19 cellular contexts compared by ENCODE assay signal in the genomic region with DNA sequence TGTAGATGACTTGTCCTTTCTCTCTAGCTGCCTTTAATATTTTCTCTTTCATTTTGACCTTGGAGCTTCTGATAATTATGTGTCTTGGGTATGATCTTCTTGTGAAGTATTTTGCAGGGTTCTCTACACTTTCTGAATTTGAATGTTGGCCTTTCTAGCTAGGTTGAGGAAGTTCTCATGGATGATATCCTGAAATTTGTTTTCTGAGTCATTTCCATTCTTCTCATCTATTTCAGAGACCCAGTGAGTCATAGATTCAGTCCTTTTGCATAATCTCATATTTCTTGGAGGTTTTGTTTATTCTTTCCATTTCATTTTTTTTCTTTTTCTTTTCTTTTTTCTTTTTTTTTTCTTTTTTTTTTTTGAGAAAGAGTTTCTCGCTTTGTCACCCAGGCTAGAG.
DNase-seq lines count a peak whose midpoint lies in the region; ATAC-seq, FAIRE-seq and TF ChIP-seq lines count a peak whose summit lies in the region.
"Had no signal": no experiment of that assay in that cellular context is flagged by ENCODE, and none has a peak within 500 bp of the region (broad histone marks: within the 10 kb centered on the region; RNA-seq: fewer than 3 reads in every experiment).

No MANE protein-coding gene starts in this region.

- H3K9me3 ChIP-seq in endothelial cell of umbilical vein (replicated peaks; ENCODE audit: control insufficient read depth, insufficient read depth, low read length) (no peaks in the 10 kb centered on the region), vagina (no peaks in the 10 kb centered on the region)
- H3K9me3 ChIP-seq: BE2C, SK-N-SH had no signal

- no peaks in the 10 kb centered on the region for H4K20me1 ChIP-seq in endothelial cell of umbilical vein (replicated peaks; ENCODE audit: control insufficient read depth, extremely low read depth, insufficient read depth, low read length)

- H3K36me3 ChIP-seq in endothelial cell of umbilical vein (ENCODE audit: control insufficient read depth in 2 of 2, extremely low read depth in 1 of 2, insufficient read depth in 2 of 2, low read length in 2 of 2) (no peaks in the 10 kb centered on the region), vagina (no peaks in the 10 kb centered on the region)
- H3K36me3 ChIP-seq: BE2C had no signal

- H3K9ac ChIP-seq in endothelial cell of umbilical vein (replicated peaks; ENCODE audit: extremely low read depth, insufficient read depth, low read length) = no peak overlapping the region
- H3K9ac ChIP-seq: SK-N-SH had no signal

- H3K27ac ChIP-seq in endothelial cell of umbilical vein (ENCODE audit: insufficient read depth, low read depth, low read length) (no peak overlapping the region), vagina (no peak overlapping the region)

- DNase-seq in GM04504 (ENCODE audit: low read depth) (peak; percentile 10), RKO (ENCODE audit: low spot score) (peak; percentile 34), endothelial cell of umbilical vein (ENCODE audit: low read depth, low spot score) (peak; percentile 33), GM19240 (ENCODE audit: insufficient read length, low spot score) (no peak), vagina (ENCODE audit: extremely low spot score in 2 of 2) (no peak)
- DNase-seq in stimulated activated CD4-positive, alpha-beta T cell treated with anti-CD3 and anti-CD28 coated beads, Interleukin-4, amount 100 ng/mL, for 1 hour = no peak
- DNase-seq: BE2C; CD8-positive, alpha-beta T cell; H7; KBM-7; NCI-H1105 treated with DMSO at 0.1 percent for 48 hours; NCI-H187 treated with DMSO at 0.1 percent for 48 hours; NCI-H2171; NCI-H446 treated with DMSO at 0.1 percent for 48 hours; NCI-H774; SK-N-SH had no signal

- POLR2A ChIA-PET in endothelial cell of umbilical vein (lab: Charles Lee) = no interaction called here

- H3K4me2 ChIP-seq in endothelial cell of umbilical vein (ENCODE audit: insufficient read depth, low read length) = no peak overlapping the region
- H3K4me2 ChIP-seq: SK-N-SH had no signal

- H3K9me1 ChIP-seq in endothelial cell of umbilical vein (replicated peaks; ENCODE audit: control insufficient read depth, extremely low read depth, insufficient read depth, low read length) = no peaks in the 10 kb centered on the region

- H2AFZ ChIP-seq in endothelial cell of umbilical vein (ENCODE audit: low read depth, low read length) = no peak overlapping the region

- no TSS peak for BruUV-seq in endothelial cell of umbilical vein (replicated peaks; lab: Mats Ljungman, UMichigan)

- TF ChIP-seq CTCF in endothelial cell of umbilical vein (IDR thresholded peaks at IDR 0.05; ENCODE audit: extremely low read depth in 1 of 2, insufficient read depth in 1 of 2, low read depth in 1 of 2, low read length in 2 of 2) = no peak
- TF ChIP-seq CTCF in vagina (IDR thresholded peaks at IDR 0.05) = no peak

- H3K27me3 ChIP-seq in endothelial cell of umbilical vein (ENCODE audit: control insufficient read depth in 2 of 2, insufficient read depth in 2 of 2, low read length in 2 of 2) = no peaks in the 10 kb centered on the region
- no peaks in the 10 kb centered on the region for H3K27me3 ChIP-seq in vagina
- H3K27me3 ChIP-seq: BE2C had no signal

- dilution Hi-C loops in endothelial cell of umbilical vein (cut with MboI; ENCODE audit: extremely low pct_ligation_motif_present, low sequenced_read_pairs) = no loop called here

- no peaks in the 10 kb centered on the region for H3K79me2 ChIP-seq in endothelial cell of umbilical vein (ENCODE audit: control insufficient read depth, insufficient read depth, low read length)

- TF ChIP-seq POLR2A in endothelial cell of umbilical vein (IDR thresholded peaks at IDR 0.05; ENCODE audit: low read depth, low read length) = no peak
- TF ChIP-seq POLR2A in vagina (IDR thresholded peaks at IDR 0.05) = no peak

- H3K4me3 ChIP-seq in endothelial cell of umbilical vein (replicated peaks in 1 of 3; ENCODE audit: insufficient read depth in 1 of 3, low read depth in 1 of 3, low read length in 3 of 3) (no peak overlapping the region), vagina (no peak overlapping the region)

- CTCF ChIA-PET in endothelial cell of umbilical vein (lab: Charles Lee) = interaction anchor here (1.1 to 1.3 kb wide), 2 partner anchors 10 to 13 kb away, joined by 3 to 4 read pairs; no protein-coding TSS in a partner anchor

- intact Hi-C loops in endothelial cell of umbilical vein (cut with micrococcal nuclease) (no loop called here), vagina (cut with DNase I) (no loop called here)

- H3K4me1 ChIP-seq in endothelial cell of umbilical vein (ENCODE audit: control insufficient read depth, extremely low read depth, insufficient read depth, low read length) (no peaks in the 10 kb centered on the region), vagina (no peaks in the 10 kb centered on the region)
- H3K4me1 ChIP-seq: BE2C had no signal

- FAIRE-seq in endothelial cell of umbilical vein (lab: Jason Lieb, UNC) = peak; percentile 50
- FAIRE-seq: D721Med had no signal

- no peak for ATAC-seq in HG03469 (IDR thresholded peaks at IDR 0.05; ENCODE audit: unreplicated experiment)
- ATAC-seq: CD8-positive, alpha-beta T cell; Right ventricle myocardium inferior had no signal

TF ChIP-seq in endothelial cell of umbilical vein, 7 proteins besides CTCF, POLR2A, EP300 and RAD21:
- peak; percentile 85 for TF ChIP-seq FOS (IDR thresholded peaks at IDR 0.05; ENCODE audit: borderline replicate concordance, insufficient read depth, low read length)
- no peak for TF ChIP-seq POLR2AphosphoS5 (IDR thresholded peaks at IDR 0.05; ENCODE audit: insufficient read depth, low read depth, low read length)
- TF ChIP-seq JUN (IDR thresholded peaks at IDR 0.05; ENCODE audit: borderline replicate concordance, insufficient read depth, insufficient read length, low read depth) = peak; percentile 46

Comparison
In these comparisons a context has a peak if more than half of its experiments do, and no peak if none do; other contexts are left out.
1. DNase-seq: peak in GM04504 (single experiment), RKO (single experiment) and endothelial cell of umbilical vein (single experiment); none in GM19240 (single experiment), stimulated activated CD4-positive, alpha-beta T cell treated with anti-CD3 and anti-CD28 coated beads, Interleukin-4, amount 100 ng/mL, for 1 hour (single experiment) and vagina (0 of 2).